16 cellular contexts compared by ENCODE assay signal in genomic region chr16:80681436-80681835, GRCh38.
DNase-seq lines count a peak whose midpoint lies in the region; FAIRE-seq and TF ChIP-seq lines count a peak whose summit lies in the region.
"Had no signal": no experiment of that assay in that cellular context is flagged by ENCODE, and none has a peak within 500 bp of the region (broad histone marks: within the 10 kb centered on the region; RNA-seq: fewer than 3 reads in every experiment).

No MANE protein-coding gene starts in this region.

- H3K4me1 Mint-ChIP-seq in osteocyte (ENCODE audit: unreplicated experiment): no peaks in the 10 kb centered on the region

- FAIRE-seq in GM12891 (lab: Jason Lieb, UNC): peak; percentile 58
- FAIRE-seq: A204.1, H54 had no signal

- no peak overlapping the region for H3K4me3 Mint-ChIP-seq in osteocyte (ENCODE audit: unreplicated experiment)
- H3K4me3 Mint-ChIP-seq: B cell; CD4-positive, alpha-beta T cell had no signal

- no peak overlapping the region for H3K27ac Mint-ChIP-seq in osteocyte (ENCODE audit: unreplicated experiment)
- H3K27ac Mint-ChIP-seq: B cell; CD4-positive, alpha-beta T cell had no signal

- in situ Hi-C loops in G401 (cut with HindIII; ENCODE audit: low sequenced_read_pairs): no loop called here

- no peak for TF ChIP-seq POLR2A in GM12891 (IDR thresholded peaks at IDR 0.05; ENCODE audit: low read depth, low read length)

- no peak for TF ChIP-seq CTCF in osteocyte (IDR thresholded peaks at IDR 0.05)

- H3K9me3 Mint-ChIP-seq in osteocyte (ENCODE audit: unreplicated experiment): peaks cover 20% of the 10 kb centered on the region

- DNase-seq in GM12891 (ENCODE audit: insufficient read length, low spot score) (no peak), M059J (ENCODE audit: low read depth) (peak; percentile 57), caudate nucleus (lab: John Stamatoyannopoulos, UW) (no peak), osteocyte (ENCODE audit: extremely low spot score, unreplicated experiment) (peak; percentile 63), ecto neural progenitor cell (ENCODE audit: low spot score) (no peak), G401 (ENCODE audit: low spot score) (no peak)
- no peak for DNase-seq in activated CD8-positive, alpha-beta memory T cell treated with anti-CD3 and anti-CD28 coated beads, Interleukin-2, amount 50 U/mL, for 48 hours
- DNase-seq: Calu3; CD4-positive, alpha-beta T cell; DMS 273 treated with DMSO at 0.1 percent for 48 hours; DMS79; EL; GDM1 had no signal

- no peaks in the 10 kb centered on the region for H3K36me3 Mint-ChIP-seq in osteocyte (ENCODE audit: unreplicated experiment)

- H3K27me3 Mint-ChIP-seq in osteocyte (ENCODE audit: unreplicated experiment): no peaks in the 10 kb centered on the region
- H3K27me3 Mint-ChIP-seq: CD4-positive, alpha-beta T cell had no signal

- H3K27ac ChIP-seq in caudate nucleus (ENCODE audit: low read depth, low read length): peak overlapping the region; percentile 58

TF ChIP-seq in GM12891, 5 proteins besides CTCF, POLR2A, EP300 and RAD21:
- TF ChIP-seq POU2F2 (IDR thresholded peaks at IDR 0.05; ENCODE audit: low read depth, low read length) (no peak), SPI1 (IDR thresholded peaks at IDR 0.05; ENCODE audit: low read depth, low read length) (no peak), PAX5 (IDR thresholded peaks at IDR 0.05; ENCODE audit: insufficient read depth, low read length, severe bottlenecking) (no peak), TAF1 (IDR thresholded peaks at IDR 0.05; ENCODE audit: low read depth, low read length) (no peak), POLR2AphosphoS5 (IDR thresholded peaks at IDR 0.05; ENCODE audit: low read depth, low read length) (no peak)

Comparison
In these comparisons a context has a peak if more than half of its experiments do, and no peak if none do; other contexts are left out.
1. DNase-seq: peak in M059J (single experiment) and osteocyte (single experiment); none in GM12891 (single experiment), caudate nucleus (0 of 61), ecto neural progenitor cell (single experiment), activated CD8-positive, alpha-beta memory T cell treated with anti-CD3 and anti-CD28 coated beads, Interleukin-2, amount 50 U/mL, for 48 hours (single experiment) and G401 (single experiment).